Comparison of ENCODE assay signal across 9 cellular contexts in the genomic region with DNA sequence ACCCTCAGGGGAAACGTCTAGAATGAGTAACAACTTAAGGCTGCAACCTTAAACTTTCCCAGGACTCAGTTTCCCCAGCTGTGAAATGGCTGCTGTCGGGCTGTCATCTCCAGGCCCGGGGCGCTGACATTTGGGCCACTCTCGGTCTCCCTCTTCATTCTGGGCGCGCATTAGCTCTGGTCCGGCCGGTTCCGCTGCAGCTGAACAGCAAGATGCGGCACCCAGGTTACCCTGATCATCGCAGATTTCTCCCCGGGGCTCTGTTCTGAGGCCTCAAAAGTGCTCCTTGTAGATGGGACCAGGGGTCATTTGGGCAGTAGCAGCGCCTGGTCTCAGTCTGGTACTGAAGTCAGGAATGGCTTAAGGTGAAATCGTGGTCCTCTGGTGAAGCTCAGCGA. TPM values are rescaled to one million over a fixed set of nuclear protein-coding genes. Genes with fewer than 3 reads are reported as not detected.
DNase-seq lines count a peak whose midpoint lies in the region; ATAC-seq and TF ChIP-seq lines count a peak whose summit lies in the region.
"Had no signal": no experiment of that assay in that cellular context is flagged by ENCODE, and none has a peak within 500 bp of the region (broad histone marks: within the 10 kb centered on the region; RNA-seq: fewer than 3 reads in every experiment).

No MANE protein-coding gene starts in this region.

- peaks cover 56% of the 10 kb centered on the region for H3K79me2 ChIP-seq in Karpas-422 (ENCODE audit: low read length)

- H3K4me3 Mint-ChIP-seq in CD4-positive, alpha-beta T cell, result peak overlapping the region; percentile 94
- peak overlapping the region; percentile 74 for H3K4me3 Mint-ChIP-seq in dendritic cell treated with granulocyte-macrophage colony-stimulating factor and Interleukin-4, amounts not matched to agents 40 ng/mL and 50 ng/mL, for 4 days
- peak overlapping the region; percentile 88 to 94 (median 93) for H3K4me3 Mint-ChIP-seq in nephron

- peaks cover 6% of the 10 kb centered on the region for H3K4me1 Mint-ChIP-seq in CD4-positive, alpha-beta T cell (ENCODE audit: low read depth)
- H3K4me1 Mint-ChIP-seq in dendritic cell treated with granulocyte-macrophage colony-stimulating factor and Interleukin-4, amounts not matched to agents 40 ng/mL and 50 ng/mL, for 4 days (ENCODE audit: low read depth), result peaks cover 24% of the 10 kb centered on the region
- H3K4me1 Mint-ChIP-seq in nephron, result peaks cover 5% of the 10 kb centered on the region

- H3K27me3 ChIP-seq in CD4-positive, alpha-beta T cell (ENCODE audit: control insufficient read depth, insufficient read depth, low read length), result peaks cover 4% of the 10 kb centered on the region
- H3K27me3 ChIP-seq in Karpas-422 (ENCODE audit: low read length), result no peaks in the 10 kb centered on the region
- H3K27me3 ChIP-seq in adrenal gland, result no peaks in the 10 kb centered on the region

- H3K9me3 ChIP-seq in CD4-positive, alpha-beta T cell (ENCODE audit: control insufficient read depth, low read length), result peaks cover 6% of the 10 kb centered on the region
- H3K9me3 ChIP-seq in Karpas-422 (ENCODE audit: low read length) (0 out of 2 replicates have a peak, but pooled peaks cover 3% of the 10 kb centered on the region), adrenal gland (replicated peaks in 1 of 3) (no peaks in the 10 kb centered on the region)

- no peak for TF ChIP-seq POLR2A in adrenal gland (IDR thresholded peaks at IDR 0.05)

- H3K27me3 Mint-ChIP-seq in CD4-positive, alpha-beta T cell, result peaks cover 10% of the 10 kb centered on the region
- H3K27me3 Mint-ChIP-seq in dendritic cell treated with granulocyte-macrophage colony-stimulating factor and Interleukin-4, amounts not matched to agents 40 ng/mL and 50 ng/mL, for 4 days, result peaks cover 36% of the 10 kb centered on the region
- peaks cover 15% of the 10 kb centered on the region for H3K27me3 Mint-ChIP-seq in nephron (ENCODE audit: low read depth)

- peak overlapping the region; percentile 82 for H3K4me3 ChIP-seq in Karpas-422 (ENCODE audit: low read length)
- H3K4me3 ChIP-seq in adrenal gland, result peak overlapping the region in 1 of 4 donors; percentile 85

- ATAC-seq in CD4-positive, alpha-beta T cell (ENCODE audit: poor library complexity), result no peak

- H3K9me3 Mint-ChIP-seq in CD4-positive, alpha-beta T cell, result peaks cover 4% of the 10 kb centered on the region
- peaks cover 17% of the 10 kb centered on the region for H3K9me3 Mint-ChIP-seq in dendritic cell treated with granulocyte-macrophage colony-stimulating factor and Interleukin-4, amounts not matched to agents 40 ng/mL and 50 ng/mL, for 4 days
- peaks cover 22% of the 10 kb centered on the region for H3K9me3 Mint-ChIP-seq in nephron

- peaks cover 4% of the 10 kb centered on the region for H3K36me3 Mint-ChIP-seq in CD4-positive, alpha-beta T cell (ENCODE audit: low read depth)
- peaks cover 26% of the 10 kb centered on the region for H3K36me3 Mint-ChIP-seq in dendritic cell treated with granulocyte-macrophage colony-stimulating factor and Interleukin-4, amounts not matched to agents 40 ng/mL and 50 ng/mL, for 4 days (ENCODE audit: low read depth)
- H3K36me3 Mint-ChIP-seq in nephron (ENCODE audit: low read depth), result peaks cover 7% of the 10 kb centered on the region

- POLR2A ChIA-PET in CD4-positive, alpha-beta T cell (lab: Charles Lee), result interaction anchor here (1.0 to 1.8 kb wide), 4 partner anchors 9 to 102 kb away, joined by 3 to 6 read pairs (median 4); partner anchors contain the start of gene CFAP251

- no peak for DNase-seq in CD4-positive, alpha-beta T cell
- DNase-seq in Karpas-422 (peak; percentile 77), adrenal gland (no peak), DMS114 treated with DMSO at 0.1 percent for 48 hours (lab: John Stamatoyannopoulos, UW; ENCODE audit: unreplicated experiment) (no peak), kidney glomerular epithelial cell (lab: John Stamatoyannopoulos, UW) (no peak), NCI-H446 treated with DMSO at 0.1 percent for 48 hours (lab: John Stamatoyannopoulos, UW) (no peak)
- DNase-seq: cortex of kidney had no signal

- H4K20me1 ChIP-seq in Karpas-422 (ENCODE audit: insufficient read depth, low read depth, low read length), result no peaks in the 10 kb centered on the region

- H2AFZ ChIP-seq in Karpas-422 (ENCODE audit: low read length), result no peak overlapping the region

- H3K4me1 ChIP-seq in Karpas-422 (ENCODE audit: low read length) (peaks cover 52% of the 10 kb centered on the region), adrenal gland (replicated peaks in 1 of 2) (peaks cover 13 to 19% of the 10 kb centered on the region in 2 donors)

- peak overlapping the region; percentile 75 for H3K4me2 ChIP-seq in Karpas-422 (ENCODE audit: low read depth, low read length, poor library complexity, severe bottlenecking)

- H3K27ac Mint-ChIP-seq in CD4-positive, alpha-beta T cell, result peak overlapping the region; percentile 78
- H3K27ac Mint-ChIP-seq in dendritic cell treated with granulocyte-macrophage colony-stimulating factor and Interleukin-4, amounts not matched to agents 40 ng/mL and 50 ng/mL, for 4 days, result no peak overlapping the region
- peak overlapping the region; percentile 91 to 94 (median 92) for H3K27ac Mint-ChIP-seq in nephron

- H3K36me3 ChIP-seq in Karpas-422 (ENCODE audit: insufficient read depth, low read length) (peaks cover 14% of the 10 kb centered on the region; the same call in 1 of the 2 replicates), adrenal gland (replicated peaks in 1 of 2) (no peaks in the 10 kb centered on the region)

- intact Hi-C loops in CD4-positive, alpha-beta T cell (cut with DNase I, micrococcal nuclease), result loop anchor here in 1 of 2 experiments (2.0 kb wide), 1 partner anchor 102 kb away; the partner anchor contains the start of gene CFAP251
- intact Hi-C loops in dendritic cell treated with granulocyte-macrophage colony-stimulating factor and Interleukin-4, amounts not matched to agents 40 ng/mL and 50 ng/mL, for 4 days (cut with micrococcal nuclease), result loop anchor here (5.0 kb wide), 1 partner anchor 103 kb away; the partner anchor contains the start of gene CFAP251
- intact Hi-C loops in adrenal gland (cut with DNase I), result no loop called here

- CTCF ChIA-PET in CD4-positive, alpha-beta T cell (lab: Charles Lee), result interaction anchor here (1.7 kb wide), 1 partner anchor 102 kb away, joined by 5 read pairs; the partner anchor contains the start of gene CFAP251

- TF ChIP-seq CTCF in CD4-positive, alpha-beta T cell (IDR thresholded peaks at IDR 0.05), result no peak
- TF ChIP-seq CTCF in nephron (IDR thresholded peaks at IDR 0.05; ENCODE audit: unreplicated experiment in 3 of 3) (no peak), adrenal gland (IDR thresholded peaks at IDR 0.05) (no peak)

- WGBS in adrenal gland, 4 donors, result 66 to 83% (median 68%) methylated on average over 12 to 16 of the region's 16 CpGs

- peak overlapping the region; percentile 97 for H3K9ac ChIP-seq in Karpas-422 (ENCODE audit: low read length)

- no peak overlapping the region for H3K27ac ChIP-seq in CD4-positive, alpha-beta T cell (ENCODE audit: low read depth, low read length)
- H3K27ac ChIP-seq in Karpas-422 (ENCODE audit: low read length), result peak overlapping the region; percentile 92
- H3K27ac ChIP-seq in adrenal gland, result no peak overlapping the region

- H3K9me2 ChIP-seq in Karpas-422 (replicated peaks; ENCODE audit: insufficient read depth, low read length), result no peaks in the 10 kb centered on the region

RNA-seq across cellular contexts. Expression of gene BCL7A, which starts 0.9 kb away (rescaled TPM):
- 1 to 10 TPM; 3.5 to 4.4 TPM for total RNA-seq in CD4-positive, alpha-beta T cell
- 67.2 and 75.5 TPM in 2 replicates for total RNA-seq in Karpas-422 (2014; rRNA removed; shearing (Covaris generic); ENCODE audit: low replicate concordance)
- total RNA-seq in adrenal gland, result 10 to 100 TPM in 1 of 8 donors, 1 to 10 TPM in 7; 3.9 to 11.5 (median 5.1) TPM
- polyA plus RNA-seq in adrenal gland, result 1 to 10 TPM; 1.6 to 4.6 (median 2.3) TPM

RNA-seq across cellular contexts. Expression of gene MLXIP, which starts 57.8 kb away (rescaled TPM):
- 10 to 100 TPM; 98.0 to 99.3 TPM for total RNA-seq in CD4-positive, alpha-beta T cell
- total RNA-seq in Karpas-422 (2014; rRNA removed; shearing (Covaris generic); ENCODE audit: low replicate concordance), result 13.8 and 14.8 TPM in 2 replicates
- total RNA-seq in adrenal gland, result 10 to 100 TPM; 29.5 to 79.1 (median 42.3) TPM
- polyA plus RNA-seq in adrenal gland, result 10 to 100 TPM; 29.1 to 98.1 (median 29.3) TPM
